Comparison of ENCODE assay signal across 21 cellular contexts in the genomic region with DNA sequence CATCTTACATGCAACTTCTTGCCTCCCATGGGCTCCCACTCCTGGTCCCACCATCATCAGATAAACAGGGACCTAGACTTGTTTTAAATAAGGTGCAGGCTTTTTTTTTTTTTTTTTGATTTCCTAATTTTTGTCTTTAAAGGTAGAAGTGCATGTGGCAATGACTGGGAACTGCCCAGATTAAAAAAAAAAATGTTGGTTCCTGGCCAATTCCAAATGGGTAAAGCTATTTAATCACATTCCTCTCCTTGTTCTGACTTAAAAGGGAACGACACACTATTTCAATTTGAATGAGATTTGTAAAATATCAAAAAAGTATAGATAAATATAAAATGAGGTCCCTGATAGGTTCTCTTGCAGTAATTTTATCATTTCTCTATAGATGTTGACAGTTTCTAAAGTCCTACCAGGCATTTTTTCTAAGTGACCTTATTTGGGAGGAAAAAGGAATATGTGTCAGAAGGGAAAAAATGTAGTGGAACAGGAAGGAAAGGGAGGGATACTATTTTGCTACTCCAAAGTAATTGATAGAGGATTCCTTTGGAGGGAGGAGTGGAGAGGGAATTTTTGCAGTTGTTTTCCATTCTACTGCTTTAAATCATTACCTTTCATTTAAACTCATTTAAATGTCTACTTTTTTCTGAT. TPM values are rescaled to one million over a fixed set of nuclear protein-coding genes. Genes with fewer than 3 reads are reported as not detected.
DNase-seq lines count a peak whose midpoint lies in the region; FAIRE-seq and TF ChIP-seq lines count a peak whose summit lies in the region.
"Had no signal": no experiment of that assay in that cellular context is flagged by ENCODE, and none has a peak within 500 bp of the region (broad histone marks: within the 10 kb centered on the region; RNA-seq: fewer than 3 reads in every experiment).

No MANE protein-coding gene starts in this region.

- H3K27ac Mint-ChIP-seq in astrocyte (ENCODE audit: unreplicated experiment) = no peak overlapping the region
- H3K27ac Mint-ChIP-seq: activated naive CD4-positive, alpha-beta T cell treated with anti-CD3 and anti-CD28 coated beads, Interleukin-2, amount 10 ng/mL, durations not matched to agents 7 days and 5 days had no signal

- TF ChIP-seq CTCF in astrocyte (IDR thresholded peaks at IDR 0.05; ENCODE audit: insufficient read depth, low read depth, low read length) (no peak), fibroblast of villous mesenchyme (IDR thresholded peaks at IDR 0.05; ENCODE audit: insufficient read depth, low read depth, low read length) (no peak), foreskin fibroblast (IDR thresholded peaks at IDR 0.05; ENCODE audit: low read depth, low read length) (no peak)

- H3K4me2 ChIP-seq in astrocyte (ENCODE audit: low read length) = no peak overlapping the region

- H3K4me3 ChIP-seq in astrocyte (ENCODE audit: insufficient read depth, low read depth, low read length) (no peak overlapping the region), fibroblast of villous mesenchyme (ENCODE audit: low read depth, low read length) (no peak overlapping the region), foreskin fibroblast (ENCODE audit: low read depth in 1 of 2, low read length in 2 of 2) (no peak overlapping the region), HAP-1 (no peak overlapping the region)
- H3K4me3 ChIP-seq: cardiac muscle cell, left ventricle myocardium inferior, skin epidermis had no signal

- peaks cover 16% of the 10 kb centered on the region for H4K20me1 ChIP-seq in astrocyte (ENCODE audit: insufficient read depth, low read length)

- H3K4me1 ChIP-seq in astrocyte (ENCODE audit: insufficient read depth, low read length) = peaks cover 20% of the 10 kb centered on the region
- no peaks in the 10 kb centered on the region for H3K4me1 ChIP-seq in HAP-1
- H3K4me1 ChIP-seq: BE2C had no signal

- DNase-seq in EL = peak; percentile 25
- peak; percentile 50 for DNase-seq in astrocyte (ENCODE audit: low read depth)
- peak; percentile 5 for DNase-seq in fibroblast of villous mesenchyme (ENCODE audit: low read depth)
- peak; percentile 47 for DNase-seq in pulmonary artery endothelial cell (ENCODE audit: low read depth, low spot score)
- no peak for DNase-seq in foreskin fibroblast
- no peak for DNase-seq in HAP-1 (ENCODE audit: low spot score in 2 of 2)
- no peak for DNase-seq in activated CD4-positive, alpha-beta T cell treated with anti-CD3 and anti-CD28 coated beads, Interleukin-2, amount 50 U/mL, for 1 hour
- DNase-seq in GOT3 (lab: John Stamatoyannopoulos, UW) = no peak
- DNase-seq: activated CD4-positive, alpha-beta T cell treated with anti-CD3 and anti-CD28 coated beads for 48 hours; activated naive CD4-positive, alpha-beta T cell treated with anti-CD3 and anti-CD28 coated beads, Interleukin-2, amount 10 ng/mL, durations not matched to agents 7 days and 5 days; BE2C; DMS153; effector CD4-positive, alpha-beta T cell; foreskin melanocyte; HCEC 1CT; left ventricle myocardium inferior; NCI-H1417; NCI-H69; stimulated activated CD4-positive, alpha-beta T cell treated with anti-CD3 and anti-CD28 coated beads, Interleukin-4, amount 100 ng/mL, for 1 hour had no signal

- no peaks in the 10 kb centered on the region for H3K79me2 ChIP-seq in astrocyte (ENCODE audit: insufficient read depth, low read length)

- no peak overlapping the region for H3K27ac ChIP-seq in astrocyte (ENCODE audit: low read depth, low read length)
- H3K27ac ChIP-seq: cardiac muscle cell, left ventricle myocardium inferior, skin epidermis had no signal

- no peaks in the 10 kb centered on the region for H3K27me3 Mint-ChIP-seq in astrocyte (ENCODE audit: low read depth, unreplicated experiment)
- H3K27me3 Mint-ChIP-seq: activated naive CD4-positive, alpha-beta T cell treated with anti-CD3 and anti-CD28 coated beads, Interleukin-2, amount 10 ng/mL, durations not matched to agents 7 days and 5 days had no signal

- H3K4me3 Mint-ChIP-seq in astrocyte (ENCODE audit: unreplicated experiment) = no peak overlapping the region
- H3K4me3 Mint-ChIP-seq: activated naive CD4-positive, alpha-beta T cell treated with anti-CD3 and anti-CD28 coated beads, Interleukin-2, amount 10 ng/mL, durations not matched to agents 7 days and 5 days had no signal

- no peak overlapping the region for H2AFZ ChIP-seq in astrocyte (ENCODE audit: low read depth, low read length)

- H3K9me3 ChIP-seq in astrocyte (ENCODE audit: insufficient read depth, low read depth, low read length) (no peaks in the 10 kb centered on the region), HAP-1 (no peaks in the 10 kb centered on the region)
- H3K9me3 ChIP-seq: BE2C, left ventricle myocardium inferior had no signal

- peaks cover 44% of the 10 kb centered on the region for H3K36me3 ChIP-seq in astrocyte (ENCODE audit: insufficient read depth, low read length)
- peaks cover 75% of the 10 kb centered on the region for H3K36me3 ChIP-seq in HAP-1 (replicated peaks)

- H3K9ac ChIP-seq in astrocyte (ENCODE audit: low read length) = no peak overlapping the region

- no peak for FAIRE-seq in astrocyte (lab: Jason Lieb, UNC)

- in situ Hi-C loops in HAP-1 (cut with MboI; ENCODE audit: low sequenced_read_pairs) = loop anchor here (5.0 to 25.0 kb wide), 3 partner anchors 302 to 872 kb away; a partner anchor contains a TSS

- H3K4me1 Mint-ChIP-seq in astrocyte (ENCODE audit: low read depth, unreplicated experiment) = peaks cover 48% of the 10 kb centered on the region
- H3K4me1 Mint-ChIP-seq: activated naive CD4-positive, alpha-beta T cell treated with anti-CD3 and anti-CD28 coated beads, Interleukin-2, amount 10 ng/mL, durations not matched to agents 7 days and 5 days had no signal

- peaks cover 18% of the 10 kb centered on the region for H3K36me3 Mint-ChIP-seq in astrocyte (ENCODE audit: low read depth, unreplicated experiment)

- no peaks in the 10 kb centered on the region for H3K9me3 Mint-ChIP-seq in astrocyte (ENCODE audit: unreplicated experiment)
- H3K9me3 Mint-ChIP-seq: activated naive CD4-positive, alpha-beta T cell treated with anti-CD3 and anti-CD28 coated beads, Interleukin-2, amount 10 ng/mL, durations not matched to agents 7 days and 5 days had no signal

- H3K27me3 ChIP-seq in astrocyte (ENCODE audit: insufficient read depth, low read length) = no peaks in the 10 kb centered on the region
- H3K27me3 ChIP-seq in HAP-1 (ENCODE audit: low read depth) = no peaks in the 10 kb centered on the region
- H3K27me3 ChIP-seq: BE2C, cardiac muscle cell had no signal

RNA-seq across cellular contexts. Expression of a gene that starts 43.3 kb away (rescaled TPM):
- 140 and 146 TPM in 2 replicates for total RNA-seq in astrocyte
- 87.3 and 120 TPM in 2 replicates for total RNA-seq in fibroblast of villous mesenchyme
- 88.5 and 99.0 TPM in 2 replicates for total RNA-seq in pulmonary artery endothelial cell

Comparison
In these comparisons a context has a peak if more than half of its experiments do, and no peak if none do; other contexts are left out.
1. DNase-seq: peak in EL (single experiment), astrocyte (single experiment), fibroblast of villous mesenchyme (single experiment) and pulmonary artery endothelial cell (single experiment); none in foreskin fibroblast (0 of 2), HAP-1 (0 of 2), activated CD4-positive, alpha-beta T cell treated with anti-CD3 and anti-CD28 coated beads, Interleukin-2, amount 50 U/mL, for 1 hour (single experiment) and GOT3 (single experiment).